In genomic region chr15:81032355-81032754, GRCh38 we compare ENCODE assay signal across 14 cellular contexts. TPM values are rescaled to one million over a fixed set of nuclear protein-coding genes. Genes with fewer than 3 reads are reported as not detected.
A peak's percentile ranks its signal among the peaks of the same experiment; 100 is the strongest.
DNase-seq lines count a peak whose midpoint lies in the region; ATAC-seq and TF ChIP-seq lines count a peak whose summit lies in the region.
"Had no signal": no experiment of that assay in that cellular context is flagged by ENCODE, and none has a peak within 500 bp of the region (broad histone marks: within the 10 kb centered on the region; RNA-seq: fewer than 3 reads in every experiment).

No MANE protein-coding gene starts in this region.

- DNase-seq in RPMI8226 (peak; percentile 24), hepatocyte (ENCODE audit: low spot score) (no peak), trophoblast cell (no peak), NCI-H2227 (lab: John Stamatoyannopoulos, UW; ENCODE audit: unreplicated experiment) (no peak), germinal center (ENCODE audit: low spot score) (no peak)
- no peak for DNase-seq in stimulated activated naive B cell treated with anti-CD40 and anti-IgM and Interleukin-4, amounts not matched to agents 10 μg/mL and 1 μg/mL and 100 μg/mL, for 72 hours
- DNase-seq: Caco-2; CD8-positive, alpha-beta memory T cell; DND-41; GDM1; GOT3 had no signal

- H3K36me3 Mint-ChIP-seq in stimulated activated naive B cell treated with anti-CD40 and anti-IgM and Interleukin-4, amounts not matched to agents 10 μg/mL and 1 μg/mL and 100 μg/mL, for 72 hours, result peaks cover 3 to 10% of the 10 kb centered on the region in 2 donors

- no peak overlapping the region for H4K91ac ChIP-seq in trophoblast cell (ENCODE audit: low read depth, low read length)

- H3K14ac ChIP-seq in trophoblast cell (ENCODE audit: low read length), result no peak overlapping the region

- H3K4ac ChIP-seq in trophoblast cell (ENCODE audit: low read depth, low read length), result no peak overlapping the region

- no peaks in the 10 kb centered on the region for H3K79me1 ChIP-seq in trophoblast cell (ENCODE audit: low read length)

- H3K18ac ChIP-seq in trophoblast cell (ENCODE audit: low read length), result no peak overlapping the region

- H4K20me1 ChIP-seq in hepatocyte (ENCODE audit: insufficient read depth, poor library complexity, severe bottlenecking), result no peaks in the 10 kb centered on the region

- no peak overlapping the region for H2BK120ac ChIP-seq in trophoblast cell (ENCODE audit: insufficient read depth, low read length, poor library complexity)

- H3K27me3 Mint-ChIP-seq in stimulated activated naive B cell treated with anti-CD40 and anti-IgM and Interleukin-4, amounts not matched to agents 10 μg/mL and 1 μg/mL and 100 μg/mL, for 72 hours, result no peaks in the 10 kb centered on the region

- H3K9me3 ChIP-seq in hepatocyte (ENCODE audit: low read depth) (no peaks in the 10 kb centered on the region), trophoblast cell (ENCODE audit: insufficient read depth, low read depth, low read length) (no peaks in the 10 kb centered on the region)
- H3K9me3 ChIP-seq: HAP-1 had no signal

- H3K36me3 ChIP-seq in hepatocyte (replicated peaks; ENCODE audit: insufficient read depth, low read depth) (no peaks in the 10 kb centered on the region), trophoblast cell (ENCODE audit: control insufficient read depth in 1 of 2, insufficient read depth in 2 of 2, low read length in 2 of 2) (no peaks in the 10 kb centered on the region)
- H3K36me3 ChIP-seq: HAP-1 had no signal

- H3K23ac ChIP-seq in trophoblast cell (ENCODE audit: low read length), result no peak overlapping the region

- ATAC-seq in stimulated activated naive B cell treated with anti-CD40 and anti-IgM and Interleukin-4, amounts not matched to agents 10 μg/mL and 1 μg/mL and 100 μg/mL, for 72 hours (replicated peaks), result no peak
- ATAC-seq: A549 had no signal

- H4K12ac ChIP-seq in trophoblast cell (ENCODE audit: low read depth, low read length), result no peak overlapping the region

- H2AFZ ChIP-seq in hepatocyte, result no peak overlapping the region
- H2AFZ ChIP-seq in trophoblast cell (ENCODE audit: insufficient read depth, low read length, poor library complexity), result no peak overlapping the region

- peak overlapping the region; percentile 72 for H3K27ac ChIP-seq in 22Rv1
- H3K27ac ChIP-seq in hepatocyte, result no peak overlapping the region
- no peak overlapping the region for H3K27ac ChIP-seq in trophoblast cell (ENCODE audit: low read depth, low read length)
- H3K27ac ChIP-seq: A549 had no signal

- H4K8ac ChIP-seq in trophoblast cell (ENCODE audit: low read depth, low read length), result no peak overlapping the region

- H3K4me3 ChIP-seq in hepatocyte (no peak overlapping the region), trophoblast cell (ENCODE audit: low read depth, low read length) (no peak overlapping the region)
- H3K4me3 ChIP-seq: A549, HAP-1 had no signal

- peaks cover 15 to 30% of the 10 kb centered on the region in 2 donors for H3K4me1 Mint-ChIP-seq in stimulated activated naive B cell treated with anti-CD40 and anti-IgM and Interleukin-4, amounts not matched to agents 10 μg/mL and 1 μg/mL and 100 μg/mL, for 72 hours

- WGBS in hepatocyte (ENCODE audit: low lambda C conversion rate, missing lambda C conversion rate), result 75% methylated on average over 4 of the region's 4 CpGs
- no CpG with 5 or more reads among the region's 4 CpGs for WGBS in trophoblast cell (ENCODE audit: extremely low coverage, insufficient coverage, insufficient read length)

- no peak overlapping the region for H3K4me3 Mint-ChIP-seq in stimulated activated naive B cell treated with anti-CD40 and anti-IgM and Interleukin-4, amounts not matched to agents 10 μg/mL and 1 μg/mL and 100 μg/mL, for 72 hours
- H3K4me3 Mint-ChIP-seq: CD8-positive, alpha-beta memory T cell had no signal

- H2BK5ac ChIP-seq in trophoblast cell (ENCODE audit: low read depth, low read length, poor library complexity), result no peak overlapping the region

- H3K9ac ChIP-seq in trophoblast cell (ENCODE audit: low read length), result no peak overlapping the region

- no peaks in the 10 kb centered on the region for H3K4me1 ChIP-seq in hepatocyte (ENCODE audit: insufficient read depth)
- no peaks in the 10 kb centered on the region for H3K4me1 ChIP-seq in trophoblast cell (ENCODE audit: control insufficient read depth in 1 of 2, insufficient read depth in 2 of 2, low read length in 2 of 2)
- H3K4me1 ChIP-seq: A549, Caco-2, HAP-1 had no signal

- H3K9me3 Mint-ChIP-seq in stimulated activated naive B cell treated with anti-CD40 and anti-IgM and Interleukin-4, amounts not matched to agents 10 μg/mL and 1 μg/mL and 100 μg/mL, for 72 hours, result peaks cover 6 to 9% of the 10 kb centered on the region in 2 donors

- no peak overlapping the region for H2BK12ac ChIP-seq in trophoblast cell (ENCODE audit: low read length)

- H3K9me2 ChIP-seq in hepatocyte (replicated peaks; ENCODE audit: insufficient read depth), result no peaks in the 10 kb centered on the region

- TF ChIP-seq CTCF in 22Rv1 (IDR thresholded peaks at IDR 0.05) (no peak), hepatocyte (IDR thresholded peaks at IDR 0.05; ENCODE audit: poor library complexity) (no peak)

- peak overlapping the region; percentile 10 for H3K27ac Mint-ChIP-seq in stimulated activated naive B cell treated with anti-CD40 and anti-IgM and Interleukin-4, amounts not matched to agents 10 μg/mL and 1 μg/mL and 100 μg/mL, for 72 hours
- H3K27ac Mint-ChIP-seq: CD8-positive, alpha-beta memory T cell had no signal

- H2AK5ac ChIP-seq in trophoblast cell (ENCODE audit: low read length), result no peak overlapping the region

- no peaks in the 10 kb centered on the region for H3K27me3 ChIP-seq in hepatocyte
- H3K27me3 ChIP-seq in trophoblast cell (ENCODE audit: insufficient read depth, low read length), result no peaks in the 10 kb centered on the region

- H3K79me2 ChIP-seq in hepatocyte, result no peaks in the 10 kb centered on the region
- no peaks in the 10 kb centered on the region for H3K79me2 ChIP-seq in trophoblast cell (ENCODE audit: control insufficient read depth, insufficient read depth, low read length, poor library complexity)

- H3K4me2 ChIP-seq in hepatocyte (peak overlapping the region; percentile 43), trophoblast cell (ENCODE audit: low read length) (no peak overlapping the region)
- H3K4me2 ChIP-seq: A549 had no signal

RNA-seq across cellular contexts. Expression of gene TLNRD1, which starts 31.6 kb away (rescaled TPM):
- total RNA-seq in hepatocyte, result 13.3 and 15.6 TPM in 2 replicates
- polyA plus RNA-seq in hepatocyte, result 10.3 and 14.6 TPM in 2 replicates
- polyA plus RNA-seq in trophoblast cell (2013), result 14.0 and 14.4 TPM in 2 replicates

RNA-seq across cellular contexts. Expression of gene MESD, which starts 42.7 kb away (rescaled TPM):
- 27.1 and 27.4 TPM in 2 replicates for total RNA-seq in hepatocyte
- 47.6 and 52.2 TPM in 2 replicates for polyA plus RNA-seq in hepatocyte
- polyA plus RNA-seq in trophoblast cell (2013), result 50.6 and 52.8 TPM in 2 replicates
